26 cellular contexts compared by ENCODE assay signal in genomic region chr10:3207351-3207750, GRCh38. TPM values are rescaled to one million over a fixed set of nuclear protein-coding genes. Genes with fewer than 3 reads are reported as not detected.
DNase-seq lines count a peak whose midpoint lies in the region; ATAC-seq and TF ChIP-seq lines count a peak whose summit lies in the region.
"Had no signal": no experiment of that assay in that cellular context is flagged by ENCODE, and none has a peak within 500 bp of the region (broad histone marks: within the 10 kb centered on the region; RNA-seq: fewer than 3 reads in every experiment).

No MANE protein-coding gene starts in this region.

- H3K79me2 ChIP-seq in neural progenitor cell (ENCODE audit: low read depth): no peaks in the 10 kb centered on the region

- WGBS in heart left ventricle, 4 donors: 81 to 87% (median 84%) methylated on average over 8 of the region's 8 CpGs
- WGBS in endodermal cell (ENCODE audit: insufficient coverage in 1 of 2, insufficient read length in 1 of 2), 2 experiments: 79 to 82% methylated on average over 7 to 8 of the region's 8 CpGs

- H3K4me3 Mint-ChIP-seq in endodermal cell (no peak overlapping the region), neural progenitor cell (no peak overlapping the region)
- H3K4me3 Mint-ChIP-seq in stimulated activated naive B cell treated with anti-CD40 and anti-IgM and Interleukin-4, amounts not matched to agents 10 μg/mL and 1 μg/mL and 100 μg/mL, for 72 hours: no peak overlapping the region
- H3K4me3 Mint-ChIP-seq: CD14-positive monocyte; CD4-positive, alpha-beta memory T cell; CD4-positive, CD25-positive, alpha-beta regulatory T cell; CD8-positive, alpha-beta memory T cell had no signal

- H3K27ac ChIP-seq in heart left ventricle (no peak overlapping the region), endodermal cell (ENCODE audit: low read depth, low read length) (no peak overlapping the region), neural progenitor cell (no peak overlapping the region), caudate nucleus (ENCODE audit: low read depth, low read length) (no peak overlapping the region)
- H3K27ac ChIP-seq: BLaER1 had no signal

- H2AFZ ChIP-seq in neural progenitor cell (replicated peaks): no peak overlapping the region

- no peak overlapping the region for H3K27ac Mint-ChIP-seq in endodermal cell
- peak overlapping the region; percentile 46 for H3K27ac Mint-ChIP-seq in neural progenitor cell
- peak overlapping the region; percentile 39 for H3K27ac Mint-ChIP-seq in stimulated activated naive B cell treated with anti-CD40 and anti-IgM and Interleukin-4, amounts not matched to agents 10 μg/mL and 1 μg/mL and 100 μg/mL, for 72 hours
- H3K27ac Mint-ChIP-seq: CD14-positive monocyte; CD4-positive, alpha-beta memory T cell; CD4-positive, CD25-positive, alpha-beta regulatory T cell; CD8-positive, alpha-beta memory T cell had no signal

- no peaks in the 10 kb centered on the region for H3K9me3 ChIP-seq in heart left ventricle
- H3K9me3 ChIP-seq in endodermal cell (ENCODE audit: control insufficient read depth, low read length): no peaks in the 10 kb centered on the region
- H3K9me3 ChIP-seq in neural progenitor cell (ENCODE audit: low read depth): no peaks in the 10 kb centered on the region
- H3K9me3 ChIP-seq: BE2C, BLaER1 had no signal

- H3K9me3 Mint-ChIP-seq in endodermal cell (no peaks in the 10 kb centered on the region), neural progenitor cell (no peaks in the 10 kb centered on the region)
- H3K9me3 Mint-ChIP-seq in stimulated activated naive B cell treated with anti-CD40 and anti-IgM and Interleukin-4, amounts not matched to agents 10 μg/mL and 1 μg/mL and 100 μg/mL, for 72 hours: peaks cover 0 to 5% of the 10 kb centered on the region in 2 donors
- H3K9me3 Mint-ChIP-seq: CD4-positive, alpha-beta memory T cell; CD8-positive, alpha-beta memory T cell had no signal

- TF ChIP-seq CTCF in heart left ventricle (IDR thresholded peaks at IDR 0.05) (no peak), endodermal cell (conservative IDR thresholded peaks at IDR 0.05) (no peak), neural progenitor cell (IDR thresholded peaks at IDR 0.05) (no peak)

- no peaks in the 10 kb centered on the region for H4K20me1 ChIP-seq in neural progenitor cell (ENCODE audit: low read depth)
- H4K20me1 ChIP-seq: BLaER1 had no signal

- H3K4me1 ChIP-seq in heart left ventricle (no peaks in the 10 kb centered on the region), endodermal cell (ENCODE audit: control insufficient read depth, insufficient read depth, low read length) (peaks cover 5% of the 10 kb centered on the region), neural progenitor cell (no peaks in the 10 kb centered on the region)
- H3K4me1 ChIP-seq: BE2C had no signal

- no peaks in the 10 kb centered on the region for H3F3A ChIP-seq in neural progenitor cell (ENCODE audit: low read depth)

- TF ChIP-seq POLR2A in heart left ventricle (IDR thresholded peaks at IDR 0.05): no peak

- H3K4me1 Mint-ChIP-seq in endodermal cell (peaks cover 14% of the 10 kb centered on the region), neural progenitor cell (peaks cover 3% of the 10 kb centered on the region)
- H3K4me1 Mint-ChIP-seq in stimulated activated naive B cell treated with anti-CD40 and anti-IgM and Interleukin-4, amounts not matched to agents 10 μg/mL and 1 μg/mL and 100 μg/mL, for 72 hours: peaks cover 7 to 17% of the 10 kb centered on the region in 2 donors
- H3K4me1 Mint-ChIP-seq: CD4-positive, CD25-positive, alpha-beta regulatory T cell had no signal

- no peak for ATAC-seq in Right ventricle myocardium inferior
- ATAC-seq in heart left ventricle: no peak
- no peak for ATAC-seq in stimulated activated naive B cell treated with anti-CD40 and anti-IgM and Interleukin-4, amounts not matched to agents 10 μg/mL and 1 μg/mL and 100 μg/mL, for 72 hours (replicated peaks)
- ATAC-seq in HG03460 (IDR thresholded peaks at IDR 0.05; ENCODE audit: unreplicated experiment): no peak
- ATAC-seq: GM12878 had no signal

- H3K27me3 ChIP-seq in heart left ventricle (no peaks in the 10 kb centered on the region), endodermal cell (ENCODE audit: control insufficient read depth, insufficient read depth, low read length, poor library complexity, severe bottlenecking) (no peaks in the 10 kb centered on the region), neural progenitor cell (no peaks in the 10 kb centered on the region)
- H3K27me3 ChIP-seq: BLaER1 had no signal

- H3K36me3 Mint-ChIP-seq in endodermal cell (ENCODE audit: low read depth) (no peaks in the 10 kb centered on the region), neural progenitor cell (no peaks in the 10 kb centered on the region)
- H3K36me3 Mint-ChIP-seq in stimulated activated naive B cell treated with anti-CD40 and anti-IgM and Interleukin-4, amounts not matched to agents 10 μg/mL and 1 μg/mL and 100 μg/mL, for 72 hours: peaks cover 0 to 5% of the 10 kb centered on the region in 2 donors
- H3K36me3 Mint-ChIP-seq: CD14-positive monocyte; CD4-positive, alpha-beta memory T cell; CD4-positive, CD25-positive, alpha-beta regulatory T cell; CD8-positive, alpha-beta memory T cell had no signal

- intact Hi-C loops in Right ventricle myocardium inferior (cut with DNase I) (no loop called here), heart left ventricle (cut with DNase I) (no loop called here)

- H3K4me3 ChIP-seq in heart left ventricle: no peak overlapping the region
- no peak overlapping the region for H3K4me3 ChIP-seq in endodermal cell (ENCODE audit: low read length)
- no peak overlapping the region for H3K4me3 ChIP-seq in neural progenitor cell
- H3K4me3 ChIP-seq: BLaER1, GM12878 had no signal

- no peak overlapping the region for H3K4me2 ChIP-seq in neural progenitor cell
- H3K4me2 ChIP-seq: BLaER1 had no signal

- no peak overlapping the region for H3K9ac ChIP-seq in endodermal cell (ENCODE audit: extremely low read depth, low read length, poor library complexity, severe bottlenecking)
- H3K9ac ChIP-seq in neural progenitor cell: no peak overlapping the region
- H3K9ac ChIP-seq: BLaER1 had no signal

- H3K36me3 ChIP-seq in heart left ventricle: no peaks in the 10 kb centered on the region
- no peaks in the 10 kb centered on the region for H3K36me3 ChIP-seq in endodermal cell (ENCODE audit: control insufficient read depth, insufficient read depth, low read length)
- H3K36me3 ChIP-seq in neural progenitor cell: no peaks in the 10 kb centered on the region
- H3K36me3 ChIP-seq: BE2C, BLaER1 had no signal

- H3K27me3 Mint-ChIP-seq in endodermal cell (ENCODE audit: insufficient read depth) (no peaks in the 10 kb centered on the region), neural progenitor cell (ENCODE audit: insufficient read depth, low read depth) (no peaks in the 10 kb centered on the region)
- H3K27me3 Mint-ChIP-seq in stimulated activated naive B cell treated with anti-CD40 and anti-IgM and Interleukin-4, amounts not matched to agents 10 μg/mL and 1 μg/mL and 100 μg/mL, for 72 hours: peaks cover 20 to 28% of the 10 kb centered on the region in 2 donors

- DNase-seq in Right ventricle myocardium inferior (ENCODE audit: missing footprints): peak; percentile 48
- no peak for DNase-seq in heart left ventricle
- peak; percentile 35 for DNase-seq in endodermal cell
- no peak for DNase-seq in neural progenitor cell (ENCODE audit: low spot score)
- no peak for DNase-seq in stimulated activated naive B cell treated with anti-CD40 and anti-IgM and Interleukin-4, amounts not matched to agents 10 μg/mL and 1 μg/mL and 100 μg/mL, for 72 hours
- DNase-seq in caudate nucleus (lab: John Stamatoyannopoulos, UW): no peak
- DNase-seq in hippocampal formation (lab: John Stamatoyannopoulos, UW): no peak
- DNase-seq: 8988T; ACHN; BE2C; C1 segment of cervical spinal cord; CD4-positive, alpha-beta memory T cell; CD4-positive, CD25-positive, alpha-beta regulatory T cell; CD8-positive, alpha-beta memory T cell; COR-L47; DMS 273 treated with DMSO at 0.1 percent for 48 hours; DMS153; DMS53; DMS79; DND-41; EL; GDM1 had no signal

RNA-seq across cellular contexts. Expression of gene PITRM1, which starts 34.8 kb away (rescaled TPM):
- total RNA-seq in Right ventricle myocardium inferior: 91.1 TPM
- 100 to 1,000 TPM in 3 of 9 donors, 10 to 100 TPM in 6; 65.8 to 128 (median 93.0) TPM for total RNA-seq in heart left ventricle
- polyA plus RNA-seq in heart left ventricle: 10 to 100 TPM; 68.0 to 73.8 TPM
- total RNA-seq in endodermal cell: 10 to 100 TPM; 45.3 to 50.2 TPM
- 47.0 TPM for polyA plus RNA-seq in endodermal cell (2013, experiment 1 of 2)
- 39.2 TPM for polyA plus RNA-seq in endodermal cell (2013, experiment 2 of 2)
- total RNA-seq in neural progenitor cell (ENCODE audit: low replicate concordance): 27.2 and 38.0 TPM in 2 replicates

Comparison
In these comparisons a context has a peak if more than half of its experiments do, and no peak if none do; other contexts are left out.
1. DNase-seq: peak in Right ventricle myocardium inferior (single experiment) and endodermal cell (single experiment); none in heart left ventricle (0 of 5), neural progenitor cell (single experiment), stimulated activated naive B cell treated with anti-CD40 and anti-IgM and Interleukin-4, amounts not matched to agents 10 μg/mL and 1 μg/mL and 100 μg/mL, for 72 hours (single experiment), caudate nucleus (0 of 61) and hippocampal formation (0 of 2).